14 cellular contexts compared by ENCODE assay signal in genomic region chr14:99936738-99937474, GRCh38.
DNase-seq lines count a peak whose midpoint lies in the region; ATAC-seq and TF ChIP-seq lines count a peak whose summit lies in the region.
"Had no signal": no experiment of that assay in that cellular context is flagged by ENCODE, and none has a peak within 500 bp of the region (broad histone marks: within the 10 kb centered on the region; RNA-seq: fewer than 3 reads in every experiment).

No MANE protein-coding gene starts in this region.

- peaks cover 60 to 90% (median 75%) of the 10 kb centered on the region in 11 experiments for H3K27me3 ChIP-seq in BLaER1 treated with 17β-estradiol and CSF1 and Interleukin-3, amounts not matched to agents 10 nM and 100 nM
- no peaks in the 10 kb centered on the region for H3K27me3 ChIP-seq in WERI-Rb-1 (ENCODE audit: insufficient read depth, low read depth, severe bottlenecking)
- H3K27me3 ChIP-seq: adrenal gland, left lung had no signal

- H3K9ac ChIP-seq in BLaER1 treated with 17β-estradiol and CSF1 and Interleukin-3, amounts not matched to agents 10 nM and 100 nM, result peak overlapping the region in 1 of 11 experiments; percentile 33; a peak in 2 of 22 replicates

- peak; percentile 40 for TF ChIP-seq CTCF in WERI-Rb-1 (IDR thresholded peaks at IDR 0.05; ENCODE audit: low read depth, low read length)
- no peak for TF ChIP-seq CTCF in coronary artery (IDR thresholded peaks at IDR 0.05)

- H3K36me3 ChIP-seq in BLaER1 treated with 17β-estradiol and CSF1 and Interleukin-3, amounts not matched to agents 10 nM and 100 nM, result no peaks in the 10 kb centered on the region
- peaks cover 48% of the 10 kb centered on the region for H3K36me3 ChIP-seq in WERI-Rb-1

- H3K4me2 ChIP-seq in BLaER1 treated with 17β-estradiol and CSF1 and Interleukin-3, amounts not matched to agents 10 nM and 100 nM, result peak overlapping the region; percentile 52 to 91 (median 80)

- H3K27ac ChIP-seq in BLaER1 treated with 17β-estradiol and CSF1 and Interleukin-3, amounts not matched to agents 10 nM and 100 nM, result no peak overlapping the region
- H3K27ac ChIP-seq in WERI-Rb-1, result no peak overlapping the region
- no peak overlapping the region for H3K27ac ChIP-seq in coronary artery
- H3K27ac ChIP-seq: adrenal gland, left lung had no signal

- H3K4me1 ChIP-seq in BLaER1 treated with 17β-estradiol and CSF1 and Interleukin-3, amounts not matched to agents 10 nM and 100 nM, result peaks cover 13 to 41% (median 35%) of the 10 kb centered on the region in 10 experiments
- H3K4me1 ChIP-seq: adrenal gland, left lung had no signal

- no peaks in the 10 kb centered on the region for H3K9me3 ChIP-seq in BLaER1 treated with 17β-estradiol and CSF1 and Interleukin-3, amounts not matched to agents 10 nM and 100 nM (replicated peaks in 1 of 11)
- no peaks in the 10 kb centered on the region for H3K9me3 ChIP-seq in WERI-Rb-1 (ENCODE audit: severe bottlenecking)
- H3K9me3 ChIP-seq: adrenal gland, left lung had no signal

- H4K20me1 ChIP-seq in BLaER1 treated with 17β-estradiol and CSF1 and Interleukin-3, amounts not matched to agents 10 nM and 100 nM, result peaks cover 0 to 47% (median 23%) of the 10 kb centered on the region in 11 experiments; a peak in 13 of 22 replicates

- ATAC-seq in GM19372 (IDR thresholded peaks at IDR 0.05; ENCODE audit: low read depth, unreplicated experiment), result peak; percentile 70
- peak; percentile 80 for ATAC-seq in HG02759 (IDR thresholded peaks at IDR 0.05; ENCODE audit: unreplicated experiment)
- ATAC-seq: left lung had no signal

- DNase-seq in WERI-Rb-1 (no peak), coronary artery (ENCODE audit: low spot score) (no peak), NCI-H69 (lab: John Stamatoyannopoulos, UW) (no peak), DMS153 treated with DMSO at 0.1 percent for 48 hours (lab: John Stamatoyannopoulos, UW; ENCODE audit: unreplicated experiment) (no peak)
- no peak for DNase-seq in effector CD4-positive, alpha-beta T cell
- DNase-seq: adrenal gland; dermis blood vessel endothelial cell; left lung; NCI-H1694 treated with DMSO at 0.1 percent for 48 hours; nucleus accumbens; stimulated activated naive CD4-positive, alpha-beta T cell treated with Interleukin-2 at 50 U/mL for 16 hours had no signal

- H3K4me3 ChIP-seq in BLaER1 treated with 17β-estradiol and CSF1 and Interleukin-3, amounts not matched to agents 10 nM and 100 nM, result peak overlapping the region in 4 of 10 experiments; percentile 3 to 30 (median 13); a peak in 6 of 20 replicates
- H3K4me3 ChIP-seq in WERI-Rb-1 (ENCODE audit: low read depth, low read length) (no peak overlapping the region), coronary artery (no peak overlapping the region)
- H3K4me3 ChIP-seq: adrenal gland, left lung had no signal
